24 cellular contexts compared by ENCODE assay signal in the genomic region with DNA sequence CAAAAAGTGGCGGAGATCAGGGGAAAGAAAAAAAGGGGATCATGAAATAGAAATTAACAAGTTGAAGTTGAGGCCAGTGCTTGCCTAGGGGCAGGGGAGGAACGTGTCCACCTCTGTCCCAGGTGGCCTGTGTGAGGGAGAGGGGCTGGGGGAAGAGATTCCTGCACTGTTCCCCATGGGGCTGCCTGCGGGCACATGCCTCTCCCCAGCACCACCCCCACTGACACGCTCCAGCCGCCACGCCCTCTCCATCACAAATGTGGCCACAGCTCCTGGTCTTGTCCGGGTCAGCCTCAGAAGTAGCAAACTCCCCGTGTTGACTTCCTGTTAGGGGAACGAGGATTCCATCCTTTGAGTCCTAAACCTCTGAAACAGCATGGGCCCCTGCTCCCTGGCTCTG.
DNase-seq lines count a peak whose midpoint lies in the region; FAIRE-seq and TF ChIP-seq lines count a peak whose summit lies in the region.
"Had no signal": no experiment of that assay in that cellular context is flagged by ENCODE, and none has a peak within 500 bp of the region (broad histone marks: within the 10 kb centered on the region; RNA-seq: fewer than 3 reads in every experiment).

No MANE protein-coding gene starts in this region.

- FAIRE-seq in kidney (lab: Jason Lieb, UNC) (no peak), GM12892 (lab: Jason Lieb, UNC) (no peak)
- FAIRE-seq: GM12878, GM19239, HepG2 had no signal

- peak overlapping the region; percentile 35 for H3K27ac Mint-ChIP-seq in neural progenitor cell
- H3K27ac Mint-ChIP-seq: B cell; CD4-positive, alpha-beta T cell had no signal

- 43% methylated on average over 9 of the region's 9 CpGs for WGBS in mammary epithelial cell (ENCODE audit: low coverage, missing lambda C conversion rate)

- no peak for TF ChIP-seq CTCF in mammary epithelial cell (conservative IDR thresholded peaks at IDR 0.05 in 1 of 2, IDR thresholded peaks at IDR 0.05 in 1 of 2; ENCODE audit: extremely low read depth in 1 of 2, insufficient read depth in 1 of 2, low read depth in 1 of 2, low read length in 2 of 2)
- TF ChIP-seq CTCF in breast epithelium (IDR thresholded peaks at IDR 0.05), result no peak
- no peak for TF ChIP-seq CTCF in kidney (IDR thresholded peaks at IDR 0.05; ENCODE audit: borderline replicate concordance, extremely low read depth, insufficient read depth)
- TF ChIP-seq CTCF in neural progenitor cell (IDR thresholded peaks at IDR 0.05), result no peak

- no peak for TF ChIP-seq POLR2A in breast epithelium (IDR thresholded peaks at IDR 0.05)
- no peak for TF ChIP-seq POLR2A in GM12892 (IDR thresholded peaks at IDR 0.05; ENCODE audit: low read depth, low read length)

- H3K9me3 Mint-ChIP-seq in neural progenitor cell, result no peaks in the 10 kb centered on the region
- H3K9me3 Mint-ChIP-seq: CD4-positive, alpha-beta T cell had no signal

- H3K27ac ChIP-seq in mammary epithelial cell (ENCODE audit: insufficient read depth, low read depth, low read length), result no peak overlapping the region
- no peak overlapping the region for H3K27ac ChIP-seq in breast epithelium
- H3K27ac ChIP-seq in kidney (ENCODE audit: low read depth in 2 of 2, low read length in 2 of 2), result no peak overlapping the region
- H3K27ac ChIP-seq in neural progenitor cell, result no peak overlapping the region
- no peak overlapping the region for H3K27ac ChIP-seq in Karpas-422 (ENCODE audit: low read length)
- H3K27ac ChIP-seq: 22Rv1, GM23248 had no signal

- CTCF ChIA-PET in mammary epithelial cell (lab: Charles Lee; ENCODE audit: low non-redundant PET), result no interaction called here

- H3K9me3 ChIP-seq in mammary epithelial cell (replicated peaks; ENCODE audit: insufficient read depth, low read length), result no peaks in the 10 kb centered on the region
- H3K9me3 ChIP-seq in breast epithelium, result no peaks in the 10 kb centered on the region
- H3K9me3 ChIP-seq in kidney (ENCODE audit: control insufficient read depth in 1 of 2, low read length in 2 of 2), result no peaks in the 10 kb centered on the region
- no peaks in the 10 kb centered on the region for H3K9me3 ChIP-seq in neural progenitor cell (ENCODE audit: low read depth)
- no peaks in the 10 kb centered on the region for H3K9me3 ChIP-seq in Karpas-422 (ENCODE audit: low read length)
- H3K9me3 ChIP-seq: Caco-2 had no signal

- DNase-seq in mammary epithelial cell, result no peak
- DNase-seq in breast epithelium (ENCODE audit: low spot score in 2 of 2), result no peak
- peak; percentile 67 for DNase-seq in kidney
- no peak for DNase-seq in neural progenitor cell (ENCODE audit: low spot score)
- no peak for DNase-seq in Karpas-422
- no peak for DNase-seq in activated T-cell treated with anti-CD3 and anti-CD28 coated beads, Interleukin-2, amount 50 U/mL, for 1 hour
- DNase-seq in GM12892 (ENCODE audit: insufficient read length), result no peak
- DNase-seq in stimulated activated CD4-positive, alpha-beta T cell treated with anti-CD3 and anti-CD28 coated beads, Interleukin-15, amount 100 ng/mL, for 24 hours, result no peak
- DNase-seq: CD4-positive, alpha-beta T cell; GM23248; HCEC 1CT; KG1; MV-4-11; NCI-H187; NCI-H2227 treated with DMSO at 0.1 percent for 48 hours; NCI-H510A treated with DMSO at 0.1 percent for 48 hours; NCI-H774; SIG-M5 had no signal

- BruUV-seq in mammary epithelial cell (replicated peaks; lab: Mats Ljungman, UMichigan), result no TSS peak

- dilution Hi-C loops in mammary epithelial cell (cut with HindIII; ENCODE audit: low sequenced_read_pairs), result no loop called here

- no peak overlapping the region for H3K9ac ChIP-seq in mammary epithelial cell (ENCODE audit: insufficient read depth, low read length)
- no peak overlapping the region for H3K9ac ChIP-seq in kidney (ENCODE audit: low read length in 2 of 2)
- H3K9ac ChIP-seq in neural progenitor cell, result no peak overlapping the region
- no peak overlapping the region for H3K9ac ChIP-seq in Karpas-422 (ENCODE audit: low read length)
- H3K9ac ChIP-seq: GM23248 had no signal

- in situ Hi-C loops in mammary epithelial cell (cut with MboI; ENCODE audit: low sequenced_read_pairs in 2 of 2), result no loop called here

- H3K4me1 ChIP-seq in mammary epithelial cell (ENCODE audit: insufficient read depth, low read length) (no peaks in the 10 kb centered on the region), breast epithelium (no peaks in the 10 kb centered on the region), kidney (ENCODE audit: control insufficient read depth in 1 of 2, insufficient read depth in 1 of 2, low read depth in 1 of 2, low read length in 2 of 2) (peaks cover 0 to 3% of the 10 kb centered on the region in 2 donors), neural progenitor cell (peaks cover 76% of the 10 kb centered on the region), Karpas-422 (ENCODE audit: low read length) (no peaks in the 10 kb centered on the region)

- no peaks in the 10 kb centered on the region for H3K27me3 ChIP-seq in mammary epithelial cell (ENCODE audit: insufficient read depth, low read length)
- H3K27me3 ChIP-seq in breast epithelium, result no peaks in the 10 kb centered on the region
- H3K27me3 ChIP-seq in neural progenitor cell, result no peaks in the 10 kb centered on the region
- H3K27me3 ChIP-seq in Karpas-422 (ENCODE audit: low read length), result no peaks in the 10 kb centered on the region

- H2AFZ ChIP-seq in mammary epithelial cell (ENCODE audit: low read depth, low read length), result peak overlapping the region; percentile 10
- H2AFZ ChIP-seq in neural progenitor cell (replicated peaks), result no peak overlapping the region
- no peak overlapping the region for H2AFZ ChIP-seq in Karpas-422 (ENCODE audit: low read length)
- H2AFZ ChIP-seq: GM23248 had no signal

- no peaks in the 10 kb centered on the region for H4K20me1 ChIP-seq in mammary epithelial cell (ENCODE audit: insufficient read depth, low read length)
- peaks cover 62% of the 10 kb centered on the region for H4K20me1 ChIP-seq in neural progenitor cell (ENCODE audit: low read depth)
- no peaks in the 10 kb centered on the region for H4K20me1 ChIP-seq in Karpas-422 (ENCODE audit: insufficient read depth, low read depth, low read length)

- intact Hi-C loops in mammary epithelial cell (cut with micrococcal nuclease) (no loop called here), breast epithelium (cut with DNase I; ENCODE audit: low total_unique reads) (no loop called here), kidney (cut with DNase I) (no loop called here)

- H3K36me3 ChIP-seq in mammary epithelial cell (ENCODE audit: insufficient read depth, low read length), result no peaks in the 10 kb centered on the region
- H3K36me3 ChIP-seq in breast epithelium, result no peaks in the 10 kb centered on the region
- H3K36me3 ChIP-seq in kidney (ENCODE audit: control insufficient read depth in 1 of 2, insufficient read depth in 2 of 2, low read length in 2 of 2), result no peaks in the 10 kb centered on the region
- H3K36me3 ChIP-seq in neural progenitor cell, result no peaks in the 10 kb centered on the region
- no peaks in the 10 kb centered on the region for H3K36me3 ChIP-seq in Karpas-422 (ENCODE audit: insufficient read depth, low read length)

- no peak overlapping the region for H3K4me3 Mint-ChIP-seq in neural progenitor cell
- H3K4me3 Mint-ChIP-seq: B cell; CD4-positive, alpha-beta T cell had no signal

- H3K4me3 ChIP-seq in mammary epithelial cell (replicated peaks in 1 of 3; ENCODE audit: insufficient read depth in 1 of 3, low read depth in 2 of 3, low read length in 3 of 3) (no peak overlapping the region), breast epithelium (no peak overlapping the region), kidney (ENCODE audit: low read length in 2 of 2) (no peak overlapping the region), neural progenitor cell (no peak overlapping the region), Karpas-422 (ENCODE audit: low read length) (no peak overlapping the region)
- H3K4me3 ChIP-seq: GM12878, GM23248 had no signal

- no peaks in the 10 kb centered on the region for H3K9me2 ChIP-seq in Karpas-422 (replicated peaks; ENCODE audit: insufficient read depth, low read length)

- H3K36me3 Mint-ChIP-seq in neural progenitor cell, result peaks cover 6% of the 10 kb centered on the region

- peaks cover 91% of the 10 kb centered on the region for H3K4me1 Mint-ChIP-seq in neural progenitor cell
- H3K4me1 Mint-ChIP-seq: B cell had no signal

- H3K4me2 ChIP-seq in mammary epithelial cell (ENCODE audit: insufficient read depth, low read depth, low read length), result no peak overlapping the region
- no peak overlapping the region for H3K4me2 ChIP-seq in neural progenitor cell
- no peak overlapping the region for H3K4me2 ChIP-seq in Karpas-422 (ENCODE audit: low read depth, low read length, poor library complexity, severe bottlenecking)

- H3F3A ChIP-seq in neural progenitor cell (ENCODE audit: low read depth), result peaks cover 70% of the 10 kb centered on the region

- H3K27me3 Mint-ChIP-seq in neural progenitor cell (ENCODE audit: insufficient read depth, low read depth), result peaks cover 12% of the 10 kb centered on the region
- H3K27me3 Mint-ChIP-seq: B cell; CD4-positive, alpha-beta T cell had no signal

- no peaks in the 10 kb centered on the region for H3K79me2 ChIP-seq in mammary epithelial cell (ENCODE audit: insufficient read depth, low read length)
- H3K79me2 ChIP-seq in neural progenitor cell (ENCODE audit: low read depth), result peaks cover 52% of the 10 kb centered on the region
- H3K79me2 ChIP-seq in Karpas-422 (ENCODE audit: low read length), result no peaks in the 10 kb centered on the region
